Comparison of ENCODE assay signal across 10 cellular contexts in genomic region chr4:142818009-142818408, GRCh38. TPM values are rescaled to one million over a fixed set of nuclear protein-coding genes. Genes with fewer than 3 reads are reported as not detected.
A peak's percentile ranks its signal among the peaks of the same experiment; 100 is the strongest.
DNase-seq lines count a peak whose midpoint lies in the region; ATAC-seq and TF ChIP-seq lines count a peak whose summit lies in the region.
"Had no signal": no experiment of that assay in that cellular context is flagged by ENCODE, and none has a peak within 500 bp of the region (broad histone marks: within the 10 kb centered on the region; RNA-seq: fewer than 3 reads in every experiment).

No MANE protein-coding gene starts in this region.

- CTCF ChIA-PET in CD8-positive, alpha-beta T cell (lab: Charles Lee), result interaction anchor here (1.2 kb wide), 1 partner anchor 29 kb away, joined by 3 read pairs; no protein-coding TSS in a partner anchor

- intact Hi-C loops in CD8-positive, alpha-beta T cell (cut with DNase I, micrococcal nuclease), result no loop called here

- no peak overlapping the region for H3K27ac Mint-ChIP-seq in CD8-positive, alpha-beta T cell

- H3K9me3 Mint-ChIP-seq in CD8-positive, alpha-beta T cell, result no peaks in the 10 kb centered on the region

- no peaks in the 10 kb centered on the region for H3K27me3 ChIP-seq in CD8-positive, alpha-beta T cell (ENCODE audit: insufficient read depth, low read length)

- H3K36me3 Mint-ChIP-seq in CD8-positive, alpha-beta T cell, result no peaks in the 10 kb centered on the region
- H3K36me3 Mint-ChIP-seq: naive thymus-derived CD8-positive, alpha-beta T cell had no signal

- peaks cover 13% of the 10 kb centered on the region for H3K4me1 Mint-ChIP-seq in CD8-positive, alpha-beta T cell (ENCODE audit: low read depth)

- peak overlapping the region; percentile 16 for H3K4me3 ChIP-seq in AG10803 (ENCODE audit: low read length)
- no peak overlapping the region for H3K4me3 ChIP-seq in CD8-positive, alpha-beta T cell (ENCODE audit: low read depth, low read length)
- H3K4me3 ChIP-seq: K562 had no signal

- no peak for TF ChIP-seq CTCF in AG10803 (conservative IDR thresholded peaks at IDR 0.05; ENCODE audit: low read length)
- no peak for TF ChIP-seq CTCF in CD8-positive, alpha-beta T cell (IDR thresholded peaks at IDR 0.05)

- no peak for ATAC-seq in CD8-positive, alpha-beta T cell
- ATAC-seq in HG03378 (IDR thresholded peaks at IDR 0.05; ENCODE audit: unreplicated experiment), result no peak
- ATAC-seq: K562 had no signal

- no peaks in the 10 kb centered on the region for H3K27me3 Mint-ChIP-seq in CD8-positive, alpha-beta T cell (ENCODE audit: low read depth)
- H3K27me3 Mint-ChIP-seq: naive thymus-derived CD8-positive, alpha-beta T cell had no signal

- no peaks in the 10 kb centered on the region for H3K4me1 ChIP-seq in CD8-positive, alpha-beta T cell (ENCODE audit: insufficient read depth, low read length)

- DNase-seq in AG10803 (ENCODE audit: low read depth), result peak; percentile 47
- peak; percentile 38 for DNase-seq in LHCN-M2 (ENCODE audit: low read depth)
- peak; percentile 91 for DNase-seq in astrocyte of the hippocampus (ENCODE audit: low read depth, low spot score)
- DNase-seq in non-pigmented ciliary epithelial cell (ENCODE audit: low read depth), result peak; percentile 8
- no peak for DNase-seq in NCI-H2029 treated with DMSO at 0.1 percent for 48 hours (lab: John Stamatoyannopoulos, UW)
- no peak for DNase-seq in medulla oblongata (ENCODE audit: extremely low spot score)
- DNase-seq in CD8-positive, alpha-beta T cell, result no peak

- no peak overlapping the region for H3K4me3 Mint-ChIP-seq in CD8-positive, alpha-beta T cell

- no peak overlapping the region for H3K27ac ChIP-seq in CD8-positive, alpha-beta T cell (ENCODE audit: low read depth, low read length)

- H3K9me3 ChIP-seq in CD8-positive, alpha-beta T cell (ENCODE audit: low read length), result no peaks in the 10 kb centered on the region

- POLR2A ChIA-PET in CD8-positive, alpha-beta T cell (lab: Charles Lee), result no interaction called here

- H3K36me3 ChIP-seq in CD8-positive, alpha-beta T cell (ENCODE audit: insufficient read depth, low read length), result no peaks in the 10 kb centered on the region

RNA-seq across cellular contexts. Expression of gene INPP4B, which starts 28.1 kb away (rescaled TPM):
- total RNA-seq in LHCN-M2 (2014; rRNA removed), result 17.2 and 23.0 TPM in 2 replicates
- polyA plus RNA-seq in LHCN-M2 (2012), result 8.0 TPM
- total RNA-seq in CD8-positive, alpha-beta T cell, result 10 to 100 TPM; 17.3 to 19.2 TPM
- polyA plus RNA-seq: K562 had no signal

Comparison
In these comparisons a context has a peak if more than half of its experiments do, and no peak if none do; other contexts are left out.
1. DNase-seq: peak in AG10803 (single experiment), LHCN-M2 (single experiment), astrocyte of the hippocampus (single experiment) and non-pigmented ciliary epithelial cell (single experiment); none in NCI-H2029 treated with DMSO at 0.1 percent for 48 hours (single experiment), medulla oblongata (single experiment) and CD8-positive, alpha-beta T cell (0 of 7).